Comparison of ENCODE assay signal across 1 cellular context in genomic region chr17:82288602-82288927, GRCh38.
TF ChIP-seq lines count a peak whose summit lies in the region.

No MANE protein-coding gene starts in this region.

TF ChIP-seq in endothelial cell of umbilical vein, 7 proteins besides CTCF, POLR2A, EP300 and RAD21 (continued from another document):
- TF ChIP-seq MAX (IDR thresholded peaks at IDR 0.05; ENCODE audit: insufficient read depth, insufficient read length): no peak
